Comparison of ENCODE assay signal across 16 cellular contexts in genomic region chr7:104993217-104993857, GRCh38. TPM values are rescaled to one million over a fixed set of nuclear protein-coding genes. Genes with fewer than 3 reads are reported as not detected.
A peak's percentile ranks its signal among the peaks of the same experiment; 100 is the strongest.
DNase-seq lines count a peak whose midpoint lies in the region; ATAC-seq and TF ChIP-seq lines count a peak whose summit lies in the region.
"Had no signal": no experiment of that assay in that cellular context is flagged by ENCODE, and none has a peak within 500 bp of the region (broad histone marks: within the 10 kb centered on the region; RNA-seq: fewer than 3 reads in every experiment).

No MANE protein-coding gene starts in this region.

- no peak for DNase-seq in heart right ventricle
- DNase-seq in right cardiac atrium = no peak
- DNase-seq in activated CD4-positive, alpha-beta memory T cell treated with anti-CD3 and anti-CD28 coated beads for 36 hours = no peak
- no peak for DNase-seq in naive B cell
- no peak for DNase-seq in thoracic aorta (ENCODE audit: low spot score)
- no peak for DNase-seq in effector CD4-positive, alpha-beta T cell
- no peak for DNase-seq in DMS114 treated with DMSO at 0.1 percent for 48 hours (lab: John Stamatoyannopoulos, UW; ENCODE audit: unreplicated experiment)
- no peak for DNase-seq in KBM-7
- DNase-seq: activated T-cell treated with anti-CD3 and anti-CD28 coated beads for 4 hours; foreskin keratinocyte; H7; NCI-H1694 treated with DMSO at 0.1 percent for 48 hours; NCI-H446; SHP77; stimulated activated CD4-positive, alpha-beta T cell treated with anti-CD3 and anti-CD28 coated beads, Interleukin-12 subunit alpha, Interleukin-12 subunit beta, amount 100 ng/mL, for 4 hours; stimulated activated naive CD4-positive, alpha-beta T cell treated with Interleukin-2 at 50 U/mL for 16 hours had no signal

- no peaks in the 10 kb centered on the region for H3K27me3 Mint-ChIP-seq in activated CD4-positive, alpha-beta memory T cell treated with anti-CD3 and anti-CD28 coated beads for 36 hours
- H3K27me3 Mint-ChIP-seq in naive B cell = no peaks in the 10 kb centered on the region

- H3K9me3 Mint-ChIP-seq in activated CD4-positive, alpha-beta memory T cell treated with anti-CD3 and anti-CD28 coated beads for 36 hours = no peaks in the 10 kb centered on the region
- H3K9me3 Mint-ChIP-seq in naive B cell = no peaks in the 10 kb centered on the region

- WGBS in heart right ventricle, 2 donors = 50 to 75% methylated on average over 2 of the region's 2 CpGs
- WGBS in right cardiac atrium = 70% methylated on average over 2 of the region's 2 CpGs

- H3K4me1 ChIP-seq in heart right ventricle = peaks cover 8 to 77% (median 60%) of the 10 kb centered on the region in 9 donors
- H3K4me1 ChIP-seq in right cardiac atrium (ENCODE audit: control insufficient read depth, insufficient read depth, low read length) = peaks cover 14% of the 10 kb centered on the region
- H3K4me1 ChIP-seq in thoracic aorta (ENCODE audit: control insufficient read depth in 1 of 2, low read depth in 2 of 2) = peaks cover 57 to 59% of the 10 kb centered on the region in 2 donors

- in situ Hi-C loops in KBM-7 (cut with MboI; ENCODE audit: low pct_unique_long_range_greater_than_20kb, low sequenced_read_pairs) = no loop called here

- H3K27me3 ChIP-seq in heart right ventricle (no peaks in the 10 kb centered on the region), right cardiac atrium (ENCODE audit: control insufficient read depth, insufficient read depth) (no peaks in the 10 kb centered on the region), thoracic aorta (replicated peaks; ENCODE audit: insufficient read depth) (no peaks in the 10 kb centered on the region)
- H3K27me3 ChIP-seq: foreskin keratinocyte had no signal

- TF ChIP-seq CTCF in heart right ventricle (IDR thresholded peaks at IDR 0.05) = no peak
- TF ChIP-seq CTCF in thoracic aorta (IDR thresholded peaks at IDR 0.05) = no peak

- POLR2A ChIA-PET in activated CD4-positive, alpha-beta memory T cell treated with anti-CD3 and anti-CD28 coated beads for 36 hours (lab: Charles Lee) = no interaction called here

- peak in 5 of 8 donors; percentile 22 to 71 (median 52) for ATAC-seq in heart right ventricle
- ATAC-seq in right cardiac atrium = no peak
- ATAC-seq in naive B cell (ENCODE audit: low read depth in 2 of 2) = no peak
- no peak for ATAC-seq in thoracic aorta (ENCODE audit: insufficient number of reproducible peaks, low FRiP score, low read depth)
- ATAC-seq: foreskin keratinocyte had no signal

- H3K27ac ChIP-seq in heart right ventricle = peak overlapping the region in 7 of 10 donors; percentile 14 to 55 (median 45)
- H3K27ac ChIP-seq in right cardiac atrium (ENCODE audit: low read length) = no peak overlapping the region
- H3K27ac ChIP-seq in thoracic aorta = peak overlapping the region; percentile 50 to 60
- H3K27ac ChIP-seq: foreskin keratinocyte had no signal

- intact Hi-C loops in heart right ventricle (cut with DNase I) (no loop called here), right cardiac atrium (cut with DNase I) (no loop called here)
- intact Hi-C loops in activated CD4-positive, alpha-beta memory T cell treated with anti-CD3 and anti-CD28 coated beads for 36 hours (cut with micrococcal nuclease) = no loop called here

- H3K4me3 Mint-ChIP-seq in activated CD4-positive, alpha-beta memory T cell treated with anti-CD3 and anti-CD28 coated beads for 36 hours = no peak overlapping the region
- no peak overlapping the region for H3K4me3 Mint-ChIP-seq in naive B cell

- H3K4me3 ChIP-seq in heart right ventricle (no peak overlapping the region), right cardiac atrium (ENCODE audit: low read length) (no peak overlapping the region), thoracic aorta (peak overlapping the region; percentile 5)

- H3K36me3 Mint-ChIP-seq in activated CD4-positive, alpha-beta memory T cell treated with anti-CD3 and anti-CD28 coated beads for 36 hours = peaks cover 29% of the 10 kb centered on the region
- H3K36me3 Mint-ChIP-seq in naive B cell = no peaks in the 10 kb centered on the region

- H3K36me3 ChIP-seq in heart right ventricle (peaks cover 0 to 50% (median 4%) of the 10 kb centered on the region in 9 donors), thoracic aorta (peaks cover 6% of the 10 kb centered on the region)

- H3K4me1 Mint-ChIP-seq in activated CD4-positive, alpha-beta memory T cell treated with anti-CD3 and anti-CD28 coated beads for 36 hours (ENCODE audit: low read depth) = peaks cover 52% of the 10 kb centered on the region
- peaks cover 28 to 63% (median 40%) of the 10 kb centered on the region in 3 donors for H3K4me1 Mint-ChIP-seq in naive B cell

- CTCF ChIA-PET in activated CD4-positive, alpha-beta memory T cell treated with anti-CD3 and anti-CD28 coated beads for 36 hours (lab: Charles Lee) = interaction anchor here (1.0 to 2.0 kb wide), 3 partner anchors 11 to 70 kb away, joined by 3 to 7 read pairs (median 3); no protein-coding TSS in a partner anchor

- H3K9me3 ChIP-seq in heart right ventricle (no peaks in the 10 kb centered on the region), right cardiac atrium (ENCODE audit: control insufficient read depth, low read length) (no peaks in the 10 kb centered on the region), thoracic aorta (no peaks in the 10 kb centered on the region)

- peak overlapping the region; percentile 23 for H3K27ac Mint-ChIP-seq in activated CD4-positive, alpha-beta memory T cell treated with anti-CD3 and anti-CD28 coated beads for 36 hours
- peak overlapping the region in 5 of 6 donors; percentile 19 to 75 (median 65) for H3K27ac Mint-ChIP-seq in naive B cell

RNA-seq across cellular contexts. Expression of gene KMT2E, which starts 20.7 kb away (rescaled TPM):
- total RNA-seq in heart right ventricle (10 to 100 TPM; 41.1 to 53.3 (median 47.5) TPM), right cardiac atrium (10 to 100 TPM; 49.2 to 73.1 (median 59.1) TPM), thoracic aorta (100 to 1,000 TPM; 139 to 140 TPM)
- polyA plus RNA-seq in heart right ventricle (10 to 100 TPM in 1 of 2 donors, 1 to 10 TPM in 1; 9.4 to 25.2 TPM), right cardiac atrium (17.8 TPM), naive B cell (ENCODE audit: low read depth in 6 of 6) (100 to 1,000 TPM; 165 to 343 (median 213) TPM)
- 10 to 100 TPM; 92.1 to 98.6 TPM for total RNA-seq in activated CD4-positive, alpha-beta memory T cell treated with anti-CD3 and anti-CD28 coated beads for 36 hours

Comparison
In these comparisons a context has a peak if more than half of its experiments do, and no peak if none do; other contexts are left out.
1. ATAC-seq: peak in heart right ventricle (5 of 8); none in right cardiac atrium (0 of 2), naive B cell (0 of 2) and thoracic aorta (single experiment).